ENCODE assay signal across 15 cellular contexts in genomic region chr11:126155402-126156187, GRCh38. TPM values are rescaled to one million over a fixed set of nuclear protein-coding genes. Genes with fewer than 3 reads are reported as not detected.
DNase-seq lines count a peak whose midpoint lies in the region; ATAC-seq and TF ChIP-seq lines count a peak whose summit lies in the region.
"Had no signal": no experiment of that assay in that cellular context is flagged by ENCODE, and none has a peak within 500 bp of the region (broad histone marks: within the 10 kb centered on the region; RNA-seq: fewer than 3 reads in every experiment).

No MANE protein-coding gene starts in this region.

- H3K4me1 Mint-ChIP-seq in chondrocyte (ENCODE audit: low read depth) (peaks cover 16% of the 10 kb centered on the region), mesothelial cell of epicardium (peaks cover 17% of the 10 kb centered on the region), progenitor cell of endocrine pancreas (ENCODE audit: low read depth) (peaks cover 15% of the 10 kb centered on the region)
- H3K4me1 Mint-ChIP-seq: B cell; CD4-positive, CD25-positive, alpha-beta regulatory T cell; CD8-positive, alpha-beta memory T cell had no signal

- no TSS peak for BruUV-seq in PC-3 (replicated peaks; lab: Mats Ljungman, UMichigan)

- no peak overlapping the region for H3K9ac ChIP-seq in PC-3 (ENCODE audit: low read length)

- ATAC-seq in PC-3: no peak
- ATAC-seq in Right ventricle myocardium superior (ENCODE audit: poor library complexity): no peak
- no peak for ATAC-seq in GM18867 (IDR thresholded peaks at IDR 0.05; ENCODE audit: unreplicated experiment)
- no peak for ATAC-seq in heart left ventricle

- 83 to 94% (median 93%) methylated on average over 28 of the region's 28 CpGs for WGBS in heart left ventricle, 4 donors

- no peaks in the 10 kb centered on the region for H3K9me2 ChIP-seq in PC-3 (replicated peaks; ENCODE audit: low read length)

- H3K36me3 ChIP-seq in H7 (replicated peaks; ENCODE audit: control insufficient read depth, insufficient read depth, low read length) (no peaks in the 10 kb centered on the region), PC-3 (ENCODE audit: low read depth, low read length) (no peaks in the 10 kb centered on the region), heart left ventricle (no peaks in the 10 kb centered on the region)
- H3K36me3 ChIP-seq: HAP-1 had no signal

- H2AFZ ChIP-seq in PC-3 (ENCODE audit: low read length): no peak overlapping the region

- no peak overlapping the region for H3K4me2 ChIP-seq in PC-3 (ENCODE audit: low read length)

- TF ChIP-seq POLR2A in heart left ventricle (IDR thresholded peaks at IDR 0.05): no peak

- H3K27ac Mint-ChIP-seq in chondrocyte (ENCODE audit: unreplicated experiment) (no peak overlapping the region), mesothelial cell of epicardium (peak overlapping the region; percentile 5), progenitor cell of endocrine pancreas (peak overlapping the region; percentile 38)
- H3K27ac Mint-ChIP-seq: B cell; CD4-positive, CD25-positive, alpha-beta regulatory T cell; CD8-positive, alpha-beta memory T cell had no signal

- intact Hi-C loops in PC-3 (cut with micrococcal nuclease) (no loop called here), Right ventricle myocardium superior (cut with DNase I) (no loop called here), heart left ventricle (cut with DNase I) (no loop called here)

- no peaks in the 10 kb centered on the region for H3K27me3 ChIP-seq in H7 (ENCODE audit: control insufficient read depth, insufficient read depth, low read length)
- H3K27me3 ChIP-seq in PC-3 (ENCODE audit: low read length): no peaks in the 10 kb centered on the region
- no peaks in the 10 kb centered on the region for H3K27me3 ChIP-seq in heart left ventricle

- DNase-seq in H7: peak; percentile 48
- DNase-seq in chondrocyte (ENCODE audit: low spot score): peak; percentile 14
- no peak for DNase-seq in mesothelial cell of epicardium (ENCODE audit: low spot score in 2 of 2, unreplicated experiment in 2 of 2)
- no peak for DNase-seq in progenitor cell of endocrine pancreas (ENCODE audit: low spot score, unreplicated experiment)
- no peak for DNase-seq in PC-3
- DNase-seq in Right ventricle myocardium superior: no peak
- no peak for DNase-seq in heart left ventricle
- DNase-seq: C1 segment of cervical spinal cord; Caco-2; CD4-positive, CD25-positive, alpha-beta regulatory T cell; CD8-positive, alpha-beta memory T cell; GOT3 had no signal

- H3K79me2 ChIP-seq in PC-3 (ENCODE audit: low read length): no peaks in the 10 kb centered on the region

- TF ChIP-seq CTCF in chondrocyte (IDR thresholded peaks at IDR 0.05): no peak
- TF ChIP-seq CTCF in mesothelial cell of epicardium (IDR thresholded peaks at IDR 0.05; ENCODE audit: unreplicated experiment): no peak
- TF ChIP-seq CTCF in progenitor cell of endocrine pancreas (IDR thresholded peaks at IDR 0.05; ENCODE audit: unreplicated experiment): no peak
- TF ChIP-seq CTCF in PC-3 (conservative IDR thresholded peaks at IDR 0.05; ENCODE audit: low read depth, low read length): no peak
- TF ChIP-seq CTCF in heart left ventricle (IDR thresholded peaks at IDR 0.05): no peak

- H3K4me3 Mint-ChIP-seq in chondrocyte (ENCODE audit: unreplicated experiment): no peak overlapping the region
- no peak overlapping the region for H3K4me3 Mint-ChIP-seq in mesothelial cell of epicardium
- H3K4me3 Mint-ChIP-seq in progenitor cell of endocrine pancreas (ENCODE audit: low read depth): no peak overlapping the region
- H3K4me3 Mint-ChIP-seq: B cell; CD4-positive, CD25-positive, alpha-beta regulatory T cell; CD8-positive, alpha-beta memory T cell had no signal

- H3K4me1 ChIP-seq in PC-3 (ENCODE audit: insufficient read depth, low read length) (peaks cover 10% of the 10 kb centered on the region), heart left ventricle (no peaks in the 10 kb centered on the region)
- H3K4me1 ChIP-seq: HAP-1 had no signal

- CTCF ChIA-PET in PC-3 (lab: Charles Lee): no interaction called here

- no peaks in the 10 kb centered on the region for H4K20me1 ChIP-seq in PC-3 (ENCODE audit: low read length)

- H3K27me3 Mint-ChIP-seq in chondrocyte (ENCODE audit: low read depth) (peaks cover 3% of the 10 kb centered on the region), mesothelial cell of epicardium (ENCODE audit: low read depth) (no peaks in the 10 kb centered on the region), progenitor cell of endocrine pancreas (no peaks in the 10 kb centered on the region)

- H3K9me3 ChIP-seq in PC-3 (ENCODE audit: low read length) (no peaks in the 10 kb centered on the region), heart left ventricle (peaks cover 0 to 19% (median 0%) of the 10 kb centered on the region in 12 donors)
- H3K9me3 ChIP-seq: HAP-1 had no signal

- peaks cover 4% of the 10 kb centered on the region for H3K36me3 Mint-ChIP-seq in chondrocyte (ENCODE audit: low read depth)
- peaks cover 5% of the 10 kb centered on the region for H3K36me3 Mint-ChIP-seq in mesothelial cell of epicardium
- H3K36me3 Mint-ChIP-seq in progenitor cell of endocrine pancreas (ENCODE audit: insufficient read depth): peaks cover 4% of the 10 kb centered on the region

- POLR2A ChIA-PET in PC-3 (lab: Charles Lee; ENCODE audit: unreplicated experiment): no interaction called here

- H3K9me3 Mint-ChIP-seq in chondrocyte (ENCODE audit: low read depth) (peaks cover 8% of the 10 kb centered on the region), mesothelial cell of epicardium (peaks cover 10% of the 10 kb centered on the region), progenitor cell of endocrine pancreas (ENCODE audit: low read depth) (peaks cover 6% of the 10 kb centered on the region)

- H3K4me3 ChIP-seq in H7 (ENCODE audit: insufficient read depth, low read depth, low read length): no peak overlapping the region
- H3K4me3 ChIP-seq in PC-3 (ENCODE audit: low read length): no peak overlapping the region
- no peak overlapping the region for H3K4me3 ChIP-seq in heart left ventricle
- H3K4me3 ChIP-seq: HAP-1 had no signal

- no peak overlapping the region for H3K27ac ChIP-seq in PC-3 (ENCODE audit: low read length)
- H3K27ac ChIP-seq in heart left ventricle: no peak overlapping the region

- no peaks in the 10 kb centered on the region for H3F3A ChIP-seq in PC-3 (ENCODE audit: low read length, unreplicated experiment)

RNA-seq across cellular contexts. Expression of gene RPUSD4, which starts 55.9 kb away (rescaled TPM):
- total RNA-seq in H7 (2014; rRNA removed; shearing (Covaris generic)): 41.5 and 43.6 TPM in 2 replicates
- total RNA-seq in chondrocyte: 16.1 to 18.8 TPM (median 16.2 TPM) in 3 replicates
- total RNA-seq in mesothelial cell of epicardium: 41.6 to 42.7 TPM (median 42.0 TPM) in 3 replicates
- 41.0 and 44.1 TPM in 2 replicates for total RNA-seq in progenitor cell of endocrine pancreas
- 39.7 and 40.2 TPM in 2 replicates for total RNA-seq in PC-3 (2014; rRNA removed)
- total RNA-seq in Right ventricle myocardium superior: 40.7 TPM
- total RNA-seq in heart left ventricle: 10 to 100 TPM; 21.0 to 50.0 (median 34.2) TPM
- polyA plus RNA-seq in heart left ventricle: 10 to 100 TPM; 15.4 to 25.8 TPM

RNA-seq across cellular contexts. Expression of gene FAM118B, which starts 56.0 kb away (rescaled TPM):
- 50.8 and 53.2 TPM in 2 replicates for total RNA-seq in H7 (2014; rRNA removed; shearing (Covaris generic))
- total RNA-seq in chondrocyte (23.2 to 25.9 TPM (median 24.3 TPM) in 3 replicates), mesothelial cell of epicardium (20.3 to 23.9 TPM (median 20.7 TPM) in 3 replicates), progenitor cell of endocrine pancreas (32.4 and 35.2 TPM in 2 replicates), PC-3 (2014; rRNA removed) (17.0 and 24.3 TPM in 2 replicates), Right ventricle myocardium superior (22.2 TPM), heart left ventricle (10 to 100 TPM; 19.0 to 41.0 (median 23.6) TPM)
- 10 to 100 TPM in 1 of 2 donors, 1 to 10 TPM in 1; 8.5 to 16.4 TPM for polyA plus RNA-seq in heart left ventricle

Comparison
In these comparisons a context has a peak if more than half of its experiments do, and no peak if none do; other contexts are left out.
1. DNase-seq: peak in H7 (single experiment) and chondrocyte (single experiment); none in mesothelial cell of epicardium (0 of 2), progenitor cell of endocrine pancreas (single experiment), PC-3 (single experiment), Right ventricle myocardium superior (single experiment) and heart left ventricle (0 of 5).